In genomic region chr11:31987118-31988005, GRCh38 we compare ENCODE assay signal across 10 cellular contexts.
DNase-seq lines count a peak whose midpoint lies in the region; FAIRE-seq and TF ChIP-seq lines count a peak whose summit lies in the region.
"Had no signal": no experiment of that assay in that cellular context is flagged by ENCODE, and none has a peak within 500 bp of the region (broad histone marks: within the 10 kb centered on the region; RNA-seq: fewer than 3 reads in every experiment).

No MANE protein-coding gene starts in this region.

- peaks cover 73% of the 10 kb centered on the region for H3K27me3 ChIP-seq in osteoblast (ENCODE audit: insufficient read depth, low read length)

- in situ Hi-C loops in G401 (cut with HindIII; ENCODE audit: low sequenced_read_pairs) = no loop called here

- H3K4me3 ChIP-seq in epithelial cell of proximal tubule (ENCODE audit: low read depth, low read length) (peak overlapping the region; percentile 26), osteoblast (ENCODE audit: insufficient read depth, low read length) (peak overlapping the region; percentile 25)
- H3K4me3 ChIP-seq: gastrocnemius medialis had no signal

- no peak for FAIRE-seq in urothelium cell line (lab: Jason Lieb, UNC)

- H3K4me2 ChIP-seq in osteoblast (ENCODE audit: insufficient read depth, low read length) = peak overlapping the region; percentile 63

- TF ChIP-seq CTCF in epithelial cell of proximal tubule (conservative IDR thresholded peaks at IDR 0.05; ENCODE audit: low read depth, low read length) (no peak), osteoblast (IDR thresholded peaks at IDR 0.05; ENCODE audit: extremely low read depth, low read depth, low read length) (no peak)

- H2AFZ ChIP-seq in osteoblast (ENCODE audit: low read length) = no peak overlapping the region

- H3K9me3 ChIP-seq in osteoblast (ENCODE audit: low read depth, low read length) = no peaks in the 10 kb centered on the region
- H3K9me3 ChIP-seq: gastrocnemius medialis had no signal

- no peaks in the 10 kb centered on the region for H3K79me2 ChIP-seq in osteoblast (ENCODE audit: insufficient read depth, low read length)

- no peaks in the 10 kb centered on the region for H4K20me1 ChIP-seq in osteoblast (ENCODE audit: insufficient read depth, low read length)

- DNase-seq in G401 (ENCODE audit: low spot score) = peak; percentile 43
- peak; percentile 38 for DNase-seq in NCI-H2227 treated with DMSO at 0.1 percent for 48 hours (lab: John Stamatoyannopoulos, UW)
- no peak for DNase-seq in epithelial cell of proximal tubule (ENCODE audit: low read depth)
- no peak for DNase-seq in osteoblast (ENCODE audit: insufficient read length, low spot score, missing footprints)
- no peak for DNase-seq in stimulated activated CD4-positive, alpha-beta T cell treated with anti-CD3 and anti-CD28 coated beads, Interleukin-12 subunit alpha, Interleukin-12 subunit beta, amount 100 ng/mL, for 4 hours
- DNase-seq in middle frontal gyrus (ENCODE audit: extremely low spot score, low spot score) = no peak
- DNase-seq in urothelium cell line (ENCODE audit: low spot score) = no peak
- no peak for DNase-seq in SIG-M5 (lab: John Stamatoyannopoulos, UW)
- DNase-seq: activated CD4-positive, alpha-beta T cell treated with anti-CD3 and anti-CD28 coated beads for 48 hours; gastrocnemius medialis had no signal

- no peaks in the 10 kb centered on the region for H3K36me3 ChIP-seq in osteoblast (ENCODE audit: insufficient read depth, low read length)
- H3K36me3 ChIP-seq: gastrocnemius medialis had no signal

- no peak overlapping the region for H3K27ac ChIP-seq in osteoblast (ENCODE audit: low read depth, low read length)
- H3K27ac ChIP-seq: gastrocnemius medialis had no signal

- H3K4me1 ChIP-seq in osteoblast (ENCODE audit: insufficient read depth, low read length) = peaks cover 4% of the 10 kb centered on the region
- H3K4me1 ChIP-seq: gastrocnemius medialis had no signal

Comparison
In these comparisons a context has a peak if more than half of its experiments do, and no peak if none do; other contexts are left out.
1. DNase-seq: peak in G401 (single experiment) and NCI-H2227 treated with DMSO at 0.1 percent for 48 hours (single experiment); none in epithelial cell of proximal tubule (single experiment), osteoblast (single experiment), stimulated activated CD4-positive, alpha-beta T cell treated with anti-CD3 and anti-CD28 coated beads, Interleukin-12 subunit alpha, Interleukin-12 subunit beta, amount 100 ng/mL, for 4 hours (single experiment), middle frontal gyrus (single experiment), urothelium cell line (single experiment) and SIG-M5 (single experiment).